ENCODE assay signal across 19 cellular contexts in the genomic region with DNA sequence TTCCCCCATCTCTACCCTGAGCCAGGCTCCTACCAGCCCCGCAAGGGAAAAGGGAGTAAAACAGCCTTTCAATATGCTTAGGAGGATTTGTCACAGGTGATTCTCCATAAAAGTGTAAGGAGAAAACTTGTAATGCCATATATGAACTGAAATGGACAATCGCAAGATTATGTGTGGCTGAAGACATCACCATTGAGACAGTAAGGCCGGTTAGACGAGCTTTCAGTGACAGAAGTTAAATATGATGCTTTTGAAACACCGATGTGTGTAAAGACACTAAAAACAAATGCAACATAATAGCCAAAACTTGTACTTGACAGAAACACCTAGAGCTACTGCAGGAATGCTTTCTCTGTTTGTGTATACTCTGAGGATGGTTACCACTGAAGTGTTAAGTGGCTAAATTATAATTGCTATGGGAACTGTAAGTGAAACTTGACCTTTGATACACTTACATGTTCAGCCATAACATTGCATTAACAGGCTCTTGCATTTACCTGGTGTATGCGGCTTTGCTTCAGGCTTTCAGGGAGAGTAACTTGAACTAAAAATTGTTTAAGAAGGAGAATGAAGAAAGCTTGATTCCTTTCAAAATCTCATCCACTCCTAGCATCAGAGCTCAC. TPM values are rescaled to one million over a fixed set of nuclear protein-coding genes. Genes with fewer than 3 reads are reported as not detected.
DNase-seq lines count a peak whose midpoint lies in the region; FAIRE-seq and TF ChIP-seq lines count a peak whose summit lies in the region.
"Had no signal": no experiment of that assay in that cellular context is flagged by ENCODE, and none has a peak within 500 bp of the region (broad histone marks: within the 10 kb centered on the region; RNA-seq: fewer than 3 reads in every experiment).

No MANE protein-coding gene starts in this region.

- peaks cover 10% of the 10 kb centered on the region for H3K4me1 Mint-ChIP-seq in Calu3 (ENCODE audit: low read depth, unreplicated experiment)

- H3K9me3 ChIP-seq in duodenal mucosa (ENCODE audit: control insufficient read depth in 1 of 2, low read length in 2 of 2): no peaks in the 10 kb centered on the region
- H3K9me3 ChIP-seq in Karpas-422 (ENCODE audit: low read length): no peaks in the 10 kb centered on the region
- H3K9me3 ChIP-seq: SK-N-SH had no signal

- H3K27me3 ChIP-seq in duodenal mucosa (ENCODE audit: control insufficient read depth in 1 of 2, insufficient read depth in 2 of 2, low read length in 2 of 2) (no peaks in the 10 kb centered on the region), Karpas-422 (ENCODE audit: low read length) (no peaks in the 10 kb centered on the region)

- BruUV-seq in Calu3 (replicated peaks; lab: Mats Ljungman, UMichigan): no TSS peak

- H3K27ac Mint-ChIP-seq in Calu3 (ENCODE audit: unreplicated experiment): peak overlapping the region; percentile 50

- H3K36me3 ChIP-seq in duodenal mucosa (ENCODE audit: control insufficient read depth in 1 of 2, insufficient read depth in 2 of 2, low read length in 2 of 2): no peaks in the 10 kb centered on the region
- H3K36me3 ChIP-seq in Karpas-422 (ENCODE audit: insufficient read depth, low read length): no peaks in the 10 kb centered on the region

- H3K4me2 ChIP-seq in Karpas-422 (ENCODE audit: low read depth, low read length, poor library complexity, severe bottlenecking): no peak overlapping the region
- H3K4me2 ChIP-seq: KMS-11, SK-N-SH had no signal

- H3K4me3 ChIP-seq in duodenal mucosa (ENCODE audit: low read depth in 1 of 2, low read length in 2 of 2): peak overlapping the region; percentile 14 to 21
- H3K4me3 ChIP-seq in Karpas-422 (ENCODE audit: low read length): no peak overlapping the region

- no peak for DNase-seq in Calu3
- no peak for DNase-seq in GM19239 (ENCODE audit: insufficient read length, low spot score)
- DNase-seq in renal cortical epithelial cell (ENCODE audit: low read depth): peak; percentile 4
- no peak for DNase-seq in D721Med (ENCODE audit: insufficient read length, low spot score)
- no peak for DNase-seq in frontal cortex (ENCODE audit: low spot score in 2 of 2)
- DNase-seq in Karpas-422: no peak
- DNase-seq: ACHN, C1 segment of cervical spinal cord, H9, NCI-H1048, NCI-H1436, NCI-H1930, NCI-H446 treated with DMSO at 0.1 percent for 48 hours, SHP77, SK-N-SH had no signal

- H3K4me3 Mint-ChIP-seq in Calu3 (ENCODE audit: low read depth, unreplicated experiment): no peak overlapping the region
- H3K4me3 Mint-ChIP-seq: H9 had no signal

- no peaks in the 10 kb centered on the region for H3K9me2 ChIP-seq in Karpas-422 (replicated peaks; ENCODE audit: insufficient read depth, low read length)
- H3K9me2 ChIP-seq: SK-N-SH had no signal

- H4K20me1 ChIP-seq in Karpas-422 (ENCODE audit: insufficient read depth, low read depth, low read length): no peaks in the 10 kb centered on the region

- H3K4me1 ChIP-seq in duodenal mucosa (ENCODE audit: control insufficient read depth in 1 of 2, insufficient read depth in 2 of 2, low read length in 2 of 2) (peaks cover 6 to 9% of the 10 kb centered on the region in 2 donors), Karpas-422 (ENCODE audit: low read length) (no peaks in the 10 kb centered on the region)

- H3K36me3 Mint-ChIP-seq in Calu3 (ENCODE audit: insufficient read depth, unreplicated experiment): no peaks in the 10 kb centered on the region

- H3K79me2 ChIP-seq in Karpas-422 (ENCODE audit: low read length): no peaks in the 10 kb centered on the region

- intact Hi-C loops in Calu3 (cut with micrococcal nuclease; ENCODE audit: unreplicated experiment): no loop called here

- H3K9me3 Mint-ChIP-seq in Calu3 (ENCODE audit: low read depth, unreplicated experiment): no peaks in the 10 kb centered on the region
- H3K9me3 Mint-ChIP-seq: H9 had no signal

- TF ChIP-seq CTCF in Calu3 (IDR thresholded peaks at IDR 0.05; ENCODE audit: unreplicated experiment) (no peak), D721Med (IDR thresholded peaks at IDR 0.05; ENCODE audit: insufficient read depth, missing control alignments) (no peak)

- no peaks in the 10 kb centered on the region for H3K27me3 Mint-ChIP-seq in Calu3 (ENCODE audit: unreplicated experiment)

- FAIRE-seq in GM19239 (lab: Jason Lieb, UNC) (peak; percentile 8), D721Med (lab: Jason Lieb, UNC) (no peak), frontal cortex (lab: Jason Lieb, UNC) (no peak)
- FAIRE-seq: G401.6, RCC 7860 had no signal

- H3K27ac ChIP-seq in duodenal mucosa (ENCODE audit: low read depth, low read length) (no peak overlapping the region), Karpas-422 (ENCODE audit: low read length) (no peak overlapping the region)
- H3K27ac ChIP-seq: KMS-11 had no signal

- no peak overlapping the region for H2AFZ ChIP-seq in Karpas-422 (ENCODE audit: low read length)

- CTCF ChIA-PET in Calu3 (lab: Charles Lee): interaction anchor here (0.6 to 1.0 kb wide), 2 partner anchors 27 to 116 kb away, joined by 3 to 4 read pairs; no protein-coding TSS in a partner anchor

- no peak overlapping the region for H3K9ac ChIP-seq in duodenal mucosa (ENCODE audit: low read depth in 1 of 2, low read length in 2 of 2)
- no peak overlapping the region for H3K9ac ChIP-seq in Karpas-422 (ENCODE audit: low read length)
- H3K9ac ChIP-seq: KMS-11, SK-N-SH had no signal

RNA-seq across cellular contexts. Expression of gene FAR2, which starts 42.3 kb away (rescaled TPM):
- total RNA-seq in Calu3 (2022) (20.8 and 24.0 TPM in 2 replicates), renal cortical epithelial cell (1.6 and 17.0 TPM in 2 replicates), frontal cortex (49.3 TPM)
- not detected in 2 replicates for total RNA-seq in Karpas-422 (2014; rRNA removed; shearing (Covaris generic); ENCODE audit: low replicate concordance)
